In genomic region chr12:131869871-131870418, GRCh38 we compare ENCODE assay signal across 12 cellular contexts. TPM values are rescaled to one million over a fixed set of nuclear protein-coding genes. Genes with fewer than 3 reads are reported as not detected.
DNase-seq lines count a peak whose midpoint lies in the region; ATAC-seq and TF ChIP-seq lines count a peak whose summit lies in the region.
"Had no signal": no experiment of that assay in that cellular context is flagged by ENCODE, and none has a peak within 500 bp of the region (broad histone marks: within the 10 kb centered on the region; RNA-seq: fewer than 3 reads in every experiment).

No MANE protein-coding gene starts in this region.

- H3K9me3 ChIP-seq in breast epithelium: no peaks in the 10 kb centered on the region
- no peaks in the 10 kb centered on the region for H3K9me3 ChIP-seq in SJSA1 (replicated peaks)

- no TSS peak for BruUV-seq in MCF 10A (replicated peaks; lab: Mats Ljungman, UMichigan)

- H3K36me3 ChIP-seq in breast epithelium: no peaks in the 10 kb centered on the region
- no peaks in the 10 kb centered on the region for H3K36me3 ChIP-seq in SJSA1

- H3K9me3 Mint-ChIP-seq in MCF 10A (ENCODE audit: unreplicated experiment): no peaks in the 10 kb centered on the region
- peaks cover 0 to 14% (median 2%) of the 10 kb centered on the region in 9 donors for H3K9me3 Mint-ChIP-seq in naive thymus-derived CD8-positive, alpha-beta T cell

- H3K4me1 Mint-ChIP-seq in MCF 10A (ENCODE audit: insufficient read depth, unreplicated experiment): peaks cover 12% of the 10 kb centered on the region
- peaks cover 0 to 1% (median 0%) of the 10 kb centered on the region in 4 donors for H3K4me1 Mint-ChIP-seq in naive thymus-derived CD8-positive, alpha-beta T cell

- TF ChIP-seq POLR2A in breast epithelium (IDR thresholded peaks at IDR 0.05): no peak

- H3K27me3 ChIP-seq in breast epithelium (no peaks in the 10 kb centered on the region), SJSA1 (replicated peaks) (no peaks in the 10 kb centered on the region)

- POLR2A ChIA-PET in MCF 10A (lab: Yijun Ruan, JAX): interaction anchor here (0.9 to 1.1 kb wide), 2 partner anchors 30 to 52 kb away, joined by 3 to 4 read pairs; no protein-coding TSS in a partner anchor
- POLR2A ChIA-PET in naive thymus-derived CD8-positive, alpha-beta T cell (lab: Charles Lee): no interaction called here

- DNase-seq in MCF 10A (ENCODE audit: unreplicated experiment) (peak; percentile 33), breast epithelium (ENCODE audit: low spot score in 2 of 2) (no peak), SJSA1 (ENCODE audit: low read depth in 1 of 2, low spot score in 2 of 2) (peak; percentile 75 to 76), fibroblast of pulmonary artery (ENCODE audit: low read depth) (peak; percentile 52), NOMO-1 treated with dmso at 0.1 percent for 144 hours (lab: John Stamatoyannopoulos, UW; ENCODE audit: unreplicated experiment) (no peak)
- DNase-seq in naive thymus-derived CD8-positive, alpha-beta T cell: no peak
- DNase-seq in activated naive CD4-positive, alpha-beta T cell (lab: John Stamatoyannopoulos, UW): no peak
- DNase-seq: activated CD4-positive, alpha-beta T cell treated with anti-CD3 and anti-CD28 coated beads for 4 hours; KBM-7 had no signal

- no peaks in the 10 kb centered on the region for H3K36me3 Mint-ChIP-seq in MCF 10A (ENCODE audit: insufficient read depth, unreplicated experiment)
- H3K36me3 Mint-ChIP-seq in naive thymus-derived CD8-positive, alpha-beta T cell: peaks cover 0 to 4% (median 3%) of the 10 kb centered on the region in 3 donors
- H3K36me3 Mint-ChIP-seq: activated naive CD8-positive, alpha-beta T cell had no signal

- CTCF ChIA-PET in MCF 10A (lab: Yijun Ruan, JAX): interaction anchor here (0.7 kb wide), 1 partner anchor 9 kb away, joined by 3 read pairs; no protein-coding TSS in a partner anchor

- no peak overlapping the region for H3K4me3 ChIP-seq in breast epithelium
- no peak overlapping the region for H3K4me3 ChIP-seq in SJSA1
- H3K4me3 ChIP-seq in fibroblast of pulmonary artery (replicated peaks; ENCODE audit: low read depth, low read length): no peak overlapping the region

- H3K4me1 ChIP-seq in breast epithelium (no peaks in the 10 kb centered on the region), SJSA1 (replicated peaks) (peaks cover 50% of the 10 kb centered on the region)

- ATAC-seq in naive thymus-derived CD8-positive, alpha-beta T cell: no peak
- ATAC-seq in HG03457 (IDR thresholded peaks at IDR 0.05; ENCODE audit: unreplicated experiment): no peak

- no peak overlapping the region for H3K4me3 Mint-ChIP-seq in MCF 10A (ENCODE audit: unreplicated experiment)
- H3K4me3 Mint-ChIP-seq in naive thymus-derived CD8-positive, alpha-beta T cell: no peak overlapping the region
- H3K4me3 Mint-ChIP-seq: activated naive CD8-positive, alpha-beta T cell had no signal

- TF ChIP-seq CTCF in MCF 10A (IDR thresholded peaks at IDR 0.05; ENCODE audit: unreplicated experiment) (no peak), breast epithelium (IDR thresholded peaks at IDR 0.05) (no peak), fibroblast of pulmonary artery (IDR thresholded peaks at IDR 0.05; ENCODE audit: low read length, missing control alignments) (no peak)

- H3K27me3 Mint-ChIP-seq in MCF 10A (ENCODE audit: insufficient read depth, unreplicated experiment): no peaks in the 10 kb centered on the region
- peaks cover 0 to 2% (median 0%) of the 10 kb centered on the region in 5 donors for H3K27me3 Mint-ChIP-seq in naive thymus-derived CD8-positive, alpha-beta T cell
- H3K27me3 Mint-ChIP-seq: activated naive CD8-positive, alpha-beta T cell had no signal

- no peak overlapping the region for H3K27ac ChIP-seq in breast epithelium
- H3K27ac ChIP-seq in SJSA1: peak overlapping the region; percentile 90

- intact Hi-C loops in MCF 10A (cut with micrococcal nuclease): no loop called here
- intact Hi-C loops in breast epithelium (cut with DNase I; ENCODE audit: low total_unique reads): no loop called here

- H3K27ac Mint-ChIP-seq in MCF 10A (ENCODE audit: low read depth, unreplicated experiment): no peak overlapping the region
- H3K27ac Mint-ChIP-seq in naive thymus-derived CD8-positive, alpha-beta T cell: no peak overlapping the region
- H3K27ac Mint-ChIP-seq: activated naive CD8-positive, alpha-beta T cell had no signal

RNA-seq across cellular contexts. Expression of gene ULK1, which starts 24.5 kb away (rescaled TPM):
- total RNA-seq in MCF 10A (2022) (21.7 and 28.2 TPM in 2 replicates), breast epithelium (10 to 100 TPM; 14.8 to 18.6 (median 17.0) TPM)
- total RNA-seq in SJSA1 (2014; rRNA removed; shearing (Covaris generic)): 1.5 and 2.9 TPM in 2 replicates
- total RNA-seq in naive thymus-derived CD8-positive, alpha-beta T cell: 10 to 100 TPM; 47.1 to 54.4 TPM
- under 1 TPM; 0.43 to 0.76 (median 0.68) TPM for polyA plus RNA-seq in naive thymus-derived CD8-positive, alpha-beta T cell

RNA-seq across cellular contexts. Expression of gene MMP17, which starts 41.8 kb away (rescaled TPM):
- total RNA-seq in MCF 10A (2022) (4.3 and 5.4 TPM in 2 replicates), breast epithelium (10 to 100 TPM in 1 of 3 donors, 1 to 10 TPM in 2; 2.9 to 18.6 (median 4.7) TPM)
- 3.1 and 3.4 TPM in 2 replicates for total RNA-seq in SJSA1 (2014; rRNA removed; shearing (Covaris generic))
- total RNA-seq in naive thymus-derived CD8-positive, alpha-beta T cell: 1 to 10 TPM in 1 of 2 experiments, under 1 TPM in 1; 0.62 to 1.5 TPM
- not detected for polyA plus RNA-seq in naive thymus-derived CD8-positive, alpha-beta T cell
- total RNA-seq: OCI-LY7 had no signal

RNA-seq across cellular contexts. Expression of gene PUS1, which starts 59.1 kb away (rescaled TPM):
- total RNA-seq in MCF 10A (2022) (44.1 and 72.3 TPM in 2 replicates), breast epithelium (10 to 100 TPM in 2 of 3 donors, 1 to 10 TPM in 1; 8.8 to 31.5 (median 20.9) TPM)
- 7.0 and 14.3 TPM in 2 replicates for total RNA-seq in SJSA1 (2014; rRNA removed; shearing (Covaris generic))
- total RNA-seq in naive thymus-derived CD8-positive, alpha-beta T cell: 10 to 100 TPM; 56.9 to 57.0 TPM
- 10 to 100 TPM; 16.9 to 35.1 (median 17.5) TPM for polyA plus RNA-seq in naive thymus-derived CD8-positive, alpha-beta T cell

Comparison
In these comparisons a context has a peak if more than half of its experiments do, and no peak if none do; other contexts are left out.
1. DNase-seq: peak in MCF 10A (single experiment), SJSA1 (2 of 2) and fibroblast of pulmonary artery (single experiment); none in breast epithelium (0 of 2), naive thymus-derived CD8-positive, alpha-beta T cell (0 of 10), NOMO-1 treated with dmso at 0.1 percent for 144 hours (single experiment) and activated naive CD4-positive, alpha-beta T cell (0 of 4).